ENCODE assay signal across 8 cellular contexts in genomic region chr19:46746281-46746965, GRCh38. TPM values are rescaled to one million over a fixed set of nuclear protein-coding genes. Genes with fewer than 3 reads are reported as not detected.
DNase-seq lines count a peak whose midpoint lies in the region; ATAC-seq and TF ChIP-seq lines count a peak whose summit lies in the region.

A gene with protein sequence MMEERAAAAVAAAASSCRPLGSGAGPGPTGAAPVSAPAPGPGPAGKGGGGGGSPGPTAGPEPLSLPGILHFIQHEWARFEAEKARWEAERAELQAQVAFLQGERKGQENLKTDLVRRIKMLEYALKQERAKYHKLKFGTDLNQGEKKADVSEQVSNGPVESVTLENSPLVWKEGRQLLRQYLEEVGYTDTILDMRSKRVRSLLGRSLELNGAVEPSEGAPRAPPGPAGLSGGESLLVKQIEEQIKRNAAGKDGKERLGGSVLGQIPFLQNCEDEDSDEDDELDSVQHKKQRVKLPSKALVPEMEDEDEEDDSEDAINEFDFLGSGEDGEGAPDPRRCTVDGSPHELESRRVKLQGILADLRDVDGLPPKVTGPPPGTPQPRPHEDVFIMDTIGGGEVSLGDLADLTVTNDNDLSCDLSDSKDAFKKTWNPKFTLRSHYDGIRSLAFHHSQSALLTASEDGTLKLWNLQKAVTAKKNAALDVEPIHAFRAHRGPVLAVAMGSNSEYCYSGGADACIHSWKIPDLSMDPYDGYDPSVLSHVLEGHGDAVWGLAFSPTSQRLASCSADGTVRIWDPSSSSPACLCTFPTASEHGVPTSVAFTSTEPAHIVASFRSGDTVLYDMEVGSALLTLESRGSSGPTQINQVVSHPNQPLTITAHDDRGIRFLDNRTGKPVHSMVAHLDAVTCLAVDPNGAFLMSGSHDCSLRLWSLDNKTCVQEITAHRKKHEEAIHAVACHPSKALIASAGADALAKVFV (minus strand): TSS chr19:46746450. CDS start chr19:46746430, 20 bp downstream.

- H3K36me3 ChIP-seq in parathyroid adenoma (ENCODE audit: control insufficient read depth, insufficient read depth, low read length): no peaks in the 10 kb centered on the region

- H3K9ac ChIP-seq in parathyroid adenoma: peak within 1 kb of the TSS; percentile 42

- H3K4me3 ChIP-seq in parathyroid adenoma (ENCODE audit: low read depth, low read length): peak within 1 kb of the TSS; percentile 80

- peaks cover 27% of the 10 kb centered on the region for H3K79me2 ChIP-seq in parathyroid adenoma

- peaks cover 18% of the 10 kb centered on the region for H3K36me3 Mint-ChIP-seq in activated naive CD8-positive, alpha-beta T cell treated with anti-CD3 and anti-CD28 coated beads for 36 hours

- H3K9me3 Mint-ChIP-seq in activated naive CD8-positive, alpha-beta T cell treated with anti-CD3 and anti-CD28 coated beads for 36 hours: no peaks in the 10 kb centered on the region

- no peaks in the 10 kb centered on the region for H3K4me1 ChIP-seq in parathyroid adenoma

- H3K27ac Mint-ChIP-seq in activated naive CD8-positive, alpha-beta T cell treated with anti-CD3 and anti-CD28 coated beads for 36 hours: peak within 1 kb of the TSS; percentile 88

- intact Hi-C loops in Right ventricle myocardium superior (cut with DNase I): no loop called here

- no peaks in the 10 kb centered on the region for H3K27me3 ChIP-seq in parathyroid adenoma (ENCODE audit: control insufficient read depth, insufficient read depth, low read length)

- TF ChIP-seq CTCF in parathyroid adenoma (IDR thresholded peaks at IDR 0.05): no peak

- peaks cover 35% of the 10 kb centered on the region for H3K4me1 Mint-ChIP-seq in activated naive CD8-positive, alpha-beta T cell treated with anti-CD3 and anti-CD28 coated beads for 36 hours

- peak; percentile 49 for TF ChIP-seq POLR2A in Raji (IDR thresholded peaks at IDR 0.05; ENCODE audit: insufficient read depth, low read depth, low read length)

- no peaks in the 10 kb centered on the region for H3K9me3 ChIP-seq in parathyroid adenoma (ENCODE audit: control insufficient read depth, low read length)

- H3K27me3 Mint-ChIP-seq in activated naive CD8-positive, alpha-beta T cell treated with anti-CD3 and anti-CD28 coated beads for 36 hours: no peaks in the 10 kb centered on the region

- ATAC-seq in HG03432 (IDR thresholded peaks at IDR 0.05; ENCODE audit: unreplicated experiment) (peak; percentile 58), Right ventricle myocardium superior (ENCODE audit: poor library complexity) (peak; percentile 76)

- peak within 1 kb of the TSS; percentile 88 for H2AFZ ChIP-seq in parathyroid adenoma

- H3K27ac ChIP-seq in parathyroid adenoma: no peak within 1 kb of the TSS

- H3K4me3 Mint-ChIP-seq in activated naive CD8-positive, alpha-beta T cell treated with anti-CD3 and anti-CD28 coated beads for 36 hours: peak within 1 kb of the TSS; percentile 96

- DNase-seq in NCI-H345 (lab: John Stamatoyannopoulos, UW) (peak; percentile 56), NCI-H345 treated with DMSO at 0.1 percent for 48 hours (lab: John Stamatoyannopoulos, UW; ENCODE audit: unreplicated experiment) (no peak), Right ventricle myocardium superior (peak; percentile 71), NCI-H2107 treated with DMSO at 0.1 percent for 48 hours (lab: John Stamatoyannopoulos, UW; ENCODE audit: unreplicated experiment) (no peak)
- peak; percentile 67 for DNase-seq in activated naive CD8-positive, alpha-beta T cell treated with anti-CD3 and anti-CD28 coated beads for 36 hours

- H3K4me2 ChIP-seq in parathyroid adenoma (ENCODE audit: low read length): peak within 1 kb of the TSS; percentile 96

RNA-seq across cellular contexts. Expression of the gene that starts here (rescaled TPM):
- total RNA-seq in activated naive CD8-positive, alpha-beta T cell treated with anti-CD3 and anti-CD28 coated beads for 36 hours: 10 to 100 TPM; 54.9 to 57.9 TPM
- 38.4 TPM for total RNA-seq in Right ventricle myocardium superior

Comparison
In these comparisons a context has a peak if more than half of its experiments do, and no peak if none do; other contexts are left out.
1. DNase-seq: peak in NCI-H345 (single experiment), activated naive CD8-positive, alpha-beta T cell treated with anti-CD3 and anti-CD28 coated beads for 36 hours (single experiment) and Right ventricle myocardium superior (single experiment); none in NCI-H345 treated with DMSO at 0.1 percent for 48 hours (single experiment) and NCI-H2107 treated with DMSO at 0.1 percent for 48 hours (single experiment).